In the genomic region with DNA sequence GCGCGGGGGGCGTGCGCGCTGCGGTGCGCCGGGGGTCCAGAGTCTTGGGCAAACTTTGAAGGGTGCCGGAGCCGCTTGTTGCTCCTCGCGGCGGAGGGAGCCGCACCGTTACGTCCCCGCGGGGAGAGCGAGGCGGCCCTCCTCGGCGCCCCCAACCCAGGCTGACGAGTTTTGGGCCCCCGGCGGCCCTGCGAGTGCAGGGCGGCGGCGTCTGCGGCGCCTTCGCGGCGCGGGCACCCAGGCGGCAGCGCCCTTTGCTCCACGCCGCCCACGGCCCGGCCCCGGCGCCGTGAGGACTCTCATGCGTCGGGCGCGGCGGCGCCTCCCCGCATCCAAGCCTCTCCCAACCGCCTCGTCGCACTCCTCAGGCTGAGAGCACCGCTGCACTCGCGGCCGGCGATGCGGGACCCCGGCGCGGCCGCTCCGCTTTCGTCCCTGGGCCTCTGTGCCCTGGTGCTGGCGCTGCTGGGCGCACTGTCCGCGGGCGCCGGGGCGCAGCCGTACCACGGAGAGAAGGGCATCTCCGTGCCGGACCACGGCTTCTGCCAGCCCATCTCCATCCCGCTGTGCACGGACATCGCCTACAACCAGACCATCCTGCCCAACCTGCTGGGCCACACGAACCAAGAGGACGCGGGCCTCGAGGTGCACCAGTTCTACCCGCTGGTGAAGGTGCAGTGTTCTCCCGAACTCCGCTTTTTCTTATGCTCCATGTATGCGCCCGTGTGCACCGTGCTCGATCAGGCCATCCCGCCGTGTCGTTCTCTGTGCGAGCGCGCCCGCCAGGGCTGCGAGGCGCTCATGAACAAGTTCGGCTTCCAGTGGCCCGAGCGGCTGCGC, we compare ENCODE assay signal across 8 cellular contexts. TPM values are rescaled to one million over a fixed set of nuclear protein-coding genes. Genes with fewer than 3 reads are reported as not detected.
DNase-seq lines count a peak whose midpoint lies in the region; ATAC-seq and TF ChIP-seq lines count a peak whose summit lies in the region.

No MANE protein-coding gene starts in this region.

- intact Hi-C loops in A673 (cut with micrococcal nuclease; ENCODE audit: unreplicated experiment): loop anchor here (2.0 to 5.0 kb wide), 2 partner anchors 152 to 238 kb away; no protein-coding TSS in a partner anchor

- peak overlapping the region in 1 of 3 donors; percentile 79 for H3K4me3 Mint-ChIP-seq in T-cell

- H3K27ac ChIP-seq in A673 (ENCODE audit: low read depth, low read length, poor library complexity, severe bottlenecking): peak overlapping the region; percentile 88

- H3K36me3 ChIP-seq in A673 (ENCODE audit: insufficient read depth, low read length, poor library complexity, severe bottlenecking): no peaks in the 10 kb centered on the region

- H3K4me3 ChIP-seq in A673 (ENCODE audit: low read depth, low read length, poor library complexity, severe bottlenecking) (peak overlapping the region; percentile 85), cardiac fibroblast (replicated peaks in 1 of 2; ENCODE audit: low read depth in 2 of 2, low read length in 2 of 2) (peak overlapping the region; percentile 55 to 62)

- BruUV-seq in A673 (replicated peaks; lab: Mats Ljungman, UMichigan): no TSS peak

- no peak overlapping the region for H3K27ac Mint-ChIP-seq in T-cell

- POLR2A ChIA-PET in A673 (lab: Charles Lee; ENCODE audit: low non-redundant PET): interaction anchor here (0.6 kb wide), 1 partner anchor 107 kb away, joined by 3 read pairs; no protein-coding TSS in a partner anchor
- POLR2A ChIA-PET in T-cell (lab: Charles Lee): interaction anchor here in 1 of 2 donors (0.6 kb wide), 1 partner anchor 922 kb away, joined by 3 read pairs; no protein-coding TSS in a partner anchor

- TF ChIP-seq CTCF in A673 (conservative IDR thresholded peaks at IDR 0.05; ENCODE audit: low read depth, low read length) (no peak), cardiac fibroblast (IDR thresholded peaks at IDR 0.05; ENCODE audit: low read depth, low read length) (no peak)

- no peaks in the 10 kb centered on the region for H3K9me3 ChIP-seq in A673 (ENCODE audit: low read depth, low read length, poor library complexity, severe bottlenecking)

- peak; percentile 3 for ATAC-seq in GM18520 (IDR thresholded peaks at IDR 0.05; ENCODE audit: unreplicated experiment)
- peak; percentile 5 for ATAC-seq in HG03159 (IDR thresholded peaks at IDR 0.05; ENCODE audit: unreplicated experiment)
- peak; percentile 2 to 10 (median 6) for ATAC-seq in T-cell (replicated peaks in 1 of 4)
- ATAC-seq in left lobe of liver: peak; percentile 40

- H3K9me3 Mint-ChIP-seq in T-cell: no peaks in the 10 kb centered on the region

- H3K27me3 Mint-ChIP-seq in T-cell: peaks cover 10 to 23% of the 10 kb centered on the region in 2 donors

- peak; percentile 73 for DNase-seq in A673 (ENCODE audit: low spot score)
- peak in 24 of 34 experiments; percentile 5 to 42 (median 21) for DNase-seq in T-cell
- peak; percentile 26 to 28 for DNase-seq in cardiac fibroblast (ENCODE audit: low read depth in 2 of 2)
- peak; percentile 49 for DNase-seq in left lobe of liver (ENCODE audit: low spot score)
- peak; percentile 21 for DNase-seq in stimulated activated naive CD4-positive, alpha-beta T cell treated with Interleukin-2 at 50 U/mL for 16 hours (lab: John Stamatoyannopoulos, UW)
- no peak for DNase-seq in cerebellar nuclear complex (lab: John Stamatoyannopoulos, UW)

- CTCF ChIA-PET in A673 (lab: Charles Lee): no interaction called here
- CTCF ChIA-PET in T-cell (lab: Charles Lee): interaction anchor here in 1 of 2 donors (0.6 kb wide), 1 partner anchor 141 kb away, joined by 3 read pairs; no protein-coding TSS in a partner anchor

- peaks cover 45% of the 10 kb centered on the region for H3K4me1 ChIP-seq in A673 (ENCODE audit: insufficient read depth, low read length, poor library complexity, severe bottlenecking)

- H3K27me3 ChIP-seq in A673 (replicated peaks; ENCODE audit: insufficient read depth, low read depth, low read length, poor library complexity): no peaks in the 10 kb centered on the region

- no peaks in the 10 kb centered on the region for H3K36me3 Mint-ChIP-seq in T-cell

- peaks cover 14 to 15% (median 14%) of the 10 kb centered on the region in 3 donors for H3K4me1 Mint-ChIP-seq in T-cell

RNA-seq across cellular contexts. Expression of a gene that starts 0.8 kb away (rescaled TPM):
- total RNA-seq in A673 (2021): 14.1 and 15.1 TPM in 2 replicates
- under 1 TPM; 0.15 to 0.93 (median 0.56) TPM for total RNA-seq in T-cell
- 0.75 TPM for total RNA-seq in left lobe of liver

RNA-seq across cellular contexts. Expression of a gene that starts 38.6 kb away (rescaled TPM):
- 0.13 TPM in 1 of 2 replicates, not detected in the other for total RNA-seq in A673 (2021)
- total RNA-seq in T-cell: not detected
- total RNA-seq in left lobe of liver: 0.30 TPM

Comparison
In these comparisons a context has a peak if more than half of its experiments do, and no peak if none do; other contexts are left out.
1. DNase-seq: peak in A673 (single experiment), T-cell (24 of 34), cardiac fibroblast (2 of 2), left lobe of liver (single experiment) and stimulated activated naive CD4-positive, alpha-beta T cell treated with Interleukin-2 at 50 U/mL for 16 hours (single experiment); none in cerebellar nuclear complex (0 of 2).
2. Peak in every context shown above with its lines, with median percentiles within 50 percentile points of each other: ATAC-seq.